In genomic region chr3:17639765-17640164, GRCh38 we compare ENCODE assay signal across 11 cellular contexts.
DNase-seq lines count a peak whose midpoint lies in the region; ATAC-seq, FAIRE-seq and TF ChIP-seq lines count a peak whose summit lies in the region.
"Had no signal": no experiment of that assay in that cellular context is flagged by ENCODE, and none has a peak within 500 bp of the region (broad histone marks: within the 10 kb centered on the region; RNA-seq: fewer than 3 reads in every experiment).

No MANE protein-coding gene starts in this region.

- no peaks in the 10 kb centered on the region for H3K36me3 ChIP-seq in smooth muscle cell (ENCODE audit: low read depth)

- H3K27ac ChIP-seq in smooth muscle cell (ENCODE audit: low read depth) = peak overlapping the region; percentile 66

- H3K4me2 ChIP-seq in smooth muscle cell = peak overlapping the region; percentile 63

- peaks cover 4% of the 10 kb centered on the region for H3K79me2 ChIP-seq in smooth muscle cell (ENCODE audit: low read depth)

- TF ChIP-seq CTCF in smooth muscle cell (IDR thresholded peaks at IDR 0.05; ENCODE audit: borderline replicate concordance, insufficient read depth, poor library complexity, severe bottlenecking) = no peak

- no peak for FAIRE-seq in RCC 7860 (lab: Jason Lieb, UNC)

- no peaks in the 10 kb centered on the region for H3K27me3 ChIP-seq in smooth muscle cell (ENCODE audit: low read depth)

- 73% methylated on average over 2 of the region's 2 CpGs for WGBS in smooth muscle cell (ENCODE audit: low lambda C conversion rate)

- no peak for ATAC-seq in HG03108 (IDR thresholded peaks at IDR 0.05; ENCODE audit: unreplicated experiment)

- peaks cover 5% of the 10 kb centered on the region for H3K4me1 ChIP-seq in smooth muscle cell (ENCODE audit: low read depth)

- peak; percentile 7 for DNase-seq in NCI-H510A (lab: John Stamatoyannopoulos, UW)
- no peak for DNase-seq in NCI-H510A treated with DMSO at 0.1 percent for 48 hours (lab: John Stamatoyannopoulos, UW)
- peak; percentile 68 for DNase-seq in RCC 7860 (ENCODE audit: low spot score)
- peak; percentile 87 for DNase-seq in fibroblast of gingiva (ENCODE audit: low read depth)
- no peak for DNase-seq in smooth muscle cell (lab: John Stamatoyannopoulos, UW; ENCODE audit: unreplicated experiment)
- DNase-seq in NAMALWA (ENCODE audit: low spot score) = no peak
- DNase-seq in KBM-7 = no peak
- DNase-seq: activated B cell treated with CpG ODN at 0.5 μM for 24 hours, immature natural killer cell, NCI-H2171 treated with DMSO at 0.1 percent for 48 hours had no signal

- in situ Hi-C loops in KBM-7 (cut with MboI; ENCODE audit: low pct_unique_long_range_greater_than_20kb, low sequenced_read_pairs) = no loop called here

- H3K4me3 ChIP-seq in smooth muscle cell = no peak overlapping the region

- no peaks in the 10 kb centered on the region for H3K9me3 ChIP-seq in smooth muscle cell (replicated peaks; ENCODE audit: low read depth)

- no peak overlapping the region for H2AFZ ChIP-seq in smooth muscle cell (ENCODE audit: low read depth)

- H3F3A ChIP-seq in smooth muscle cell (ENCODE audit: low read depth) = no peaks in the 10 kb centered on the region

- no peak overlapping the region for H3K9ac ChIP-seq in smooth muscle cell (ENCODE audit: low read depth)

- H4K20me1 ChIP-seq in smooth muscle cell (ENCODE audit: low read depth) = peaks cover 9% of the 10 kb centered on the region

Comparison
In these comparisons a context has a peak if more than half of its experiments do, and no peak if none do; other contexts are left out.
1. DNase-seq: peak in NCI-H510A (single experiment), RCC 7860 (single experiment) and fibroblast of gingiva (single experiment); none in NCI-H510A treated with DMSO at 0.1 percent for 48 hours (single experiment), smooth muscle cell (single experiment), NAMALWA (single experiment) and KBM-7 (single experiment).